Comparison of ENCODE assay signal across 1 cellular context in the genomic region with DNA sequence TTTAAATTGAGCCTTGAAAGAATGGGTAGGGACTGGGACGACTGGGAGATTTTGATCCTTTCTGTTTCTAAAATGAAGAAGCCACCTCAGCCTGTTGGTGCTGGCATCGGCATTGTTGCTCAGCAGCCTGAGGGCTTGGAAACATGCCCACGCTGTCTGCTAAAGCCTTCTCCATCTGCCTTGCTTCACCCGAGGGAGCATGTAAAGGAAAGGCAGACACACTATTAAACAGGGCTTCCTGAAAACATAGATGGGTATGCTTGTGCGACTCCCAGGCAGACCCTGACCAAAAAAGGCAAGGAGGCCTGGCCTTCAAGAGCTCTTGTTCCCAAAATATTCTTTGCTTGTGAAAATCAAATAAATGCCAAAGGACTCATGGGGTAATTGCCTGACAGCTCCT.
TF ChIP-seq lines count a peak whose summit lies in the region.

No MANE protein-coding gene starts in this region.

TF ChIP-seq in IMR-90, 13 proteins besides CTCF, POLR2A, EP300 and RAD21 (continued from another document):
- TF ChIP-seq, protein P1, sequence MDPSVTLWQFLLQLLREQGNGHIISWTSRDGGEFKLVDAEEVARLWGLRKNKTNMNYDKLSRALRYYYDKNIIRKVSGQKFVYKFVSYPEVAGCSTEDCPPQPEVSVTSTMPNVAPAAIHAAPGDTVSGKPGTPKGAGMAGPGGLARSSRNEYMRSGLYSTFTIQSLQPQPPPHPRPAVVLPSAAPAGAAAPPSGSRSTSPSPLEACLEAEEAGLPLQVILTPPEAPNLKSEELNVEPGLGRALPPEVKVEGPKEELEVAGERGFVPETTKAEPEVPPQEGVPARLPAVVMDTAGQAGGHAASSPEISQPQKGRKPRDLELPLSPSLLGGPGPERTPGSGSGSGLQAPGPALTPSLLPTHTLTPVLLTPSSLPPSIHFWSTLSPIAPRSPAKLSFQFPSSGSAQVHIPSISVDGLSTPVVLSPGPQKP (IDR thresholded peaks at IDR 0.05; ENCODE audit: borderline replicate concordance, low read depth, low read length) = no peak
- no peak for TF ChIP-seq CHD1 (IDR thresholded peaks at IDR 0.05; ENCODE audit: low read depth, low read length)
